ENCODE assay signal across 20 cellular contexts in genomic region chr3:25173610-25174009, GRCh38.
"Had no signal": no experiment of that assay in that cellular context is flagged by ENCODE, and none has a peak within 500 bp of the region (broad histone marks: within the 10 kb centered on the region; RNA-seq: fewer than 3 reads in every experiment).

No MANE protein-coding gene starts in this region.

- ATAC-seq: left colon; mucosa of descending colon; naive thymus-derived CD4-positive, alpha-beta T cell; natural killer cell treated with Interleukin-12 subunit alpha and Interleukin-12 subunit beta and Interleukin-15 and Interleukin-18, amount 100 ng/mL, for 72 hours; right lobe of liver; stimulated activated naive B cell treated with anti-CD40 and anti-IgM and Interleukin-4, amounts not matched to agents 10 μg/mL and 1 μg/mL and 100 μg/mL, for 72 hours; stimulated activated naive CD8-positive, alpha-beta T cell treated with anti-CD3 and anti-CD28 coated beads, Interleukin-15, Interleukin-2, amounts not matched to agents 100 U/mL and 50 U/mL, for 24 hours had no signal

- DNase-seq: hypothalamus; immature natural killer cell; kidney; left colon; left ventricle myocardium inferior; mesendoderm; midbrain; mucosa of descending colon; naive thymus-derived CD4-positive, alpha-beta T cell; ovary; right lobe of liver; stimulated activated CD4-positive, alpha-beta T cell treated with anti-CD3 and anti-CD28 coated beads, Interleukin-2, amount 100 ng/mL, for 24 hours; stimulated activated CD4-positive, alpha-beta T cell treated with anti-CD3 and anti-CD28 coated beads, Interleukin-4, amount 100 ng/mL, for 1 hour; stimulated activated naive B cell treated with anti-CD40 and anti-IgM and Interleukin-4, amounts not matched to agents 10 μg/mL and 1 μg/mL and 100 μg/mL, for 72 hours; stimulated activated naive CD8-positive, alpha-beta T cell treated with anti-CD3 and anti-CD28 coated beads, Interleukin-15, Interleukin-2, amounts not matched to agents 100 U/mL and 50 U/mL, for 24 hours; stomach; testis; thyroid gland; transverse colon had no signal
